8 cellular contexts compared by ENCODE assay signal in genomic region chr20:53590122-53590521, GRCh38. TPM values are rescaled to one million over a fixed set of nuclear protein-coding genes. Genes with fewer than 3 reads are reported as not detected.
DNase-seq lines count a peak whose midpoint lies in the region; ATAC-seq, FAIRE-seq and TF ChIP-seq lines count a peak whose summit lies in the region.
"Not testable (repeated sequence)": the region's sequence is repeated elsewhere in the genome, so short reads cannot be mapped to it uniquely, and the experiment has no call there.

No MANE protein-coding gene starts in this region.

- TF ChIP-seq RAD21 in liver (IDR thresholded peaks at IDR 0.05): not testable (repeated sequence)

- not testable (repeated sequence) for TF ChIP-seq CTCF in Calu3 (IDR thresholded peaks at IDR 0.05; ENCODE audit: unreplicated experiment); KMS-11 (conservative IDR thresholded peaks at IDR 0.05; ENCODE audit: low read depth, low read length); VCaP (conservative IDR thresholded peaks at IDR 0.05); adrenal gland (IDR thresholded peaks at IDR 0.05); epithelial cell of proximal tubule (conservative IDR thresholded peaks at IDR 0.05; ENCODE audit: low read depth, low read length); liver (IDR thresholded peaks at IDR 0.05; ENCODE audit: low read depth, low read length, missing input control); pancreas (IDR thresholded peaks at IDR 0.05); thyroid gland (IDR thresholded peaks at IDR 0.05)

- H2AFZ ChIP-seq in KMS-11 (ENCODE audit: low read depth): not testable (repeated sequence)

- not testable (repeated sequence) for TF ChIP-seq POLR2A in adrenal gland (IDR thresholded peaks at IDR 0.05); thyroid gland (IDR thresholded peaks at IDR 0.05)

- BruUV-seq in Calu3 (replicated peaks; lab: Mats Ljungman, UMichigan): not testable (repeated sequence)

- H3K4me2 ChIP-seq in KMS-11: peak overlapping the region; percentile 98

- H3K4me3 ChIP-seq in KMS-11 (IDR thresholded peaks at IDR 0.05; ENCODE audit: insufficient read depth, low read depth, low read length); liver (ENCODE audit: low read depth in 1 of 3, low read length in 3 of 3); thyroid gland (replicated peaks in 1 of 3): not testable (repeated sequence)
- H3K4me3 ChIP-seq in adrenal gland (peak overlapping the region in 1 of 4 donors; percentile 100), epithelial cell of proximal tubule (ENCODE audit: low read depth, low read length) (peak overlapping the region; percentile 36), pancreas (peak overlapping the region in 1 of 4 donors; percentile 81)

- H3K4me3 Mint-ChIP-seq in Calu3 (ENCODE audit: low read depth, unreplicated experiment): peak overlapping the region; percentile 69

- peaks cover 77% of the 10 kb centered on the region for H3K36me3 Mint-ChIP-seq in Calu3 (ENCODE audit: insufficient read depth, unreplicated experiment)

- not testable (repeated sequence) for H3K27me3 Mint-ChIP-seq in Calu3 (ENCODE audit: unreplicated experiment)

- H3K9me3 Mint-ChIP-seq in Calu3 (ENCODE audit: low read depth, unreplicated experiment): not testable (repeated sequence)

- H3K9me3 ChIP-seq in adrenal gland (replicated peaks in 1 of 3); liver (ENCODE audit: control insufficient read depth in 4 of 4, low read length in 3 of 4); pancreas; thyroid gland: not testable (repeated sequence)

- ATAC-seq in pancreas: not testable (repeated sequence)

- not testable (repeated sequence) for H3K36me3 ChIP-seq in KMS-11 (ENCODE audit: insufficient read depth); adrenal gland (replicated peaks in 1 of 2); liver (ENCODE audit: control insufficient read depth in 4 of 4, insufficient read depth in 3 of 4, low read depth in 1 of 4, low read length in 3 of 4); pancreas; thyroid gland

- 63 to 79% (median 69%) methylated on average over 2 of the region's 2 CpGs for WGBS in adrenal gland, 4 donors
- 57% methylated on average over 2 of the region's 2 CpGs for WGBS in liver
- 43 to 53% methylated on average over 2 of the region's 2 CpGs for WGBS in pancreas, 2 donors
- WGBS in thyroid gland, 2 donors: 55 to 60% methylated on average over 2 of the region's 2 CpGs

- H3K4me1 Mint-ChIP-seq in Calu3 (ENCODE audit: low read depth, unreplicated experiment): peaks cover 57% of the 10 kb centered on the region

- H4K20me1 ChIP-seq in KMS-11 (ENCODE audit: insufficient read depth): not testable (repeated sequence)

- H3K9ac ChIP-seq in KMS-11: peak overlapping the region; percentile 90
- H3K9ac ChIP-seq in liver (ENCODE audit: low read depth in 1 of 2, low read length in 2 of 2): peak overlapping the region in 1 of 2 donors; percentile 13

- not testable (repeated sequence) for FAIRE-seq in pancreas (lab: Jason Lieb, UNC)

- H3K27me3 ChIP-seq in KMS-11 (ENCODE audit: insufficient read depth, low read depth); adrenal gland; liver (ENCODE audit: control insufficient read depth in 4 of 4, insufficient read depth in 4 of 4, low read length in 3 of 4); pancreas; thyroid gland: not testable (repeated sequence)

- not testable (repeated sequence) for DNase-seq in Calu3; adrenal gland; epithelial cell of proximal tubule (ENCODE audit: low read depth); pancreas; thyroid gland

- peak overlapping the region; percentile 86 for H3K27ac Mint-ChIP-seq in Calu3 (ENCODE audit: unreplicated experiment)

- H3K27ac ChIP-seq in KMS-11 (peak overlapping the region; percentile 94), VCaP (peak overlapping the region; percentile 88; the same call in 1 of the 2 replicates), adrenal gland (peak overlapping the region in 3 of 5 donors; percentile 22 to 95 (median 78)), liver (ENCODE audit: low read depth in 1 of 2, low read length in 2 of 2) (peak overlapping the region; percentile 42 to 99), pancreas (peak overlapping the region in 3 of 4 donors; percentile 52 to 100 (median 99)), thyroid gland (peak overlapping the region; percentile 99 to 100 (median 100))

- intact Hi-C loops in Calu3 (cut with micrococcal nuclease; ENCODE audit: unreplicated experiment); adrenal gland (cut with DNase I); pancreas (cut with DNase I); thyroid gland (cut with DNase I): not testable (repeated sequence)

- H3K4me1 ChIP-seq in KMS-11 (ENCODE audit: low read depth, poor library complexity, severe bottlenecking) (peaks cover 27% of the 10 kb centered on the region), adrenal gland (replicated peaks in 1 of 2) (peaks cover 4 to 40% of the 10 kb centered on the region in 2 donors), liver (ENCODE audit: control insufficient read depth in 4 of 4, insufficient read depth in 4 of 4, low read length in 3 of 4) (peaks cover 0 to 15% (median 6%) of the 10 kb centered on the region in 4 donors), pancreas (peaks cover 3 to 33% (median 6%) of the 10 kb centered on the region in 3 donors), thyroid gland (peaks cover 13 to 31% of the 10 kb centered on the region in 2 donors)

- peaks cover 88% of the 10 kb centered on the region for H3K79me2 ChIP-seq in KMS-11 (ENCODE audit: insufficient read depth, low read depth)

- CTCF ChIA-PET in Calu3 (lab: Charles Lee): interaction anchor here (1.2 kb wide), 1 partner anchor 350 kb away, joined by 3 read pairs; no protein-coding TSS in a partner anchor

RNA-seq across cellular contexts. Expression of gene ZNF217, which starts 3.5 kb away (rescaled TPM):
- total RNA-seq in Calu3 (2022) (87.3 and 95.6 TPM in 2 replicates), adrenal gland (10 to 100 TPM in 7 of 8 donors, 1 to 10 TPM in 1; 9.9 to 23.4 (median 13.7) TPM), epithelial cell of proximal tubule (17.4 and 22.1 TPM in 2 replicates), liver (10 to 100 TPM; 14.9 to 16.3 TPM), pancreas (10 to 100 TPM; 10.2 to 29.5 (median 13.4) TPM), thyroid gland (10 to 100 TPM; 18.0 to 42.8 (median 27.8) TPM)
- polyA plus RNA-seq in adrenal gland (1 to 10 TPM; 3.5 to 5.5 (median 4.3) TPM), liver (1 to 10 TPM; 4.2 to 7.6 TPM), pancreas (1 to 10 TPM; 4.2 to 5.1 TPM)
